In the genomic region with DNA sequence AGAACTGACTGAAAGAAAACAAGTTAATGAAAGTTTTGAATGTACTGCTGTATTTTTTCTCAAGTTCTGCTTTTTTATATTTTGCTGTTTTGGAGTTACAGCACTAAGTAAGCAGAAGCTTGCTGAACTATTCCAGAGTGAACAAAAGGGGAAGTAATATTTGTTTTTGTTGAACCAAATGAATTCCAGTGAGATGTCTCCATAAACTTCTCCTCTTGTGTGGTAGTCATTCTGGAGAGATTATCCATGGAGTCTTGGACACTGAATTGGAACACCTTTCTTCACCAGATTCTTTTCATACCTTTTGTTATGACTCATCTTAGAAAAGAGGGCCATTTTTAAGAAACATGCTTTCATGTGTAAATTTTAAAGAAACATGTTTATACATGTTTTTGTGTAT, we compare ENCODE assay signal across 9 cellular contexts. TPM values are rescaled to one million over a fixed set of nuclear protein-coding genes. Genes with fewer than 3 reads are reported as not detected.
DNase-seq lines count a peak whose midpoint lies in the region; ATAC-seq and TF ChIP-seq lines count a peak whose summit lies in the region.
"Had no signal": no experiment of that assay in that cellular context is flagged by ENCODE, and none has a peak within 500 bp of the region (broad histone marks: within the 10 kb centered on the region; RNA-seq: fewer than 3 reads in every experiment).

No MANE protein-coding gene starts in this region.

- TF ChIP-seq CTCF in AG09319 (IDR thresholded peaks at IDR 0.05; ENCODE audit: low read depth, low read length) (no peak), astrocyte of the cerebellum (IDR thresholded peaks at IDR 0.05; ENCODE audit: low read depth, low read length, missing control alignments) (no peak), esophagus squamous epithelium (IDR thresholded peaks at IDR 0.05) (no peak)

- H3K4me1 ChIP-seq in esophagus squamous epithelium = peaks cover 0 to 4% (median 0%) of the 10 kb centered on the region in 3 donors

- ATAC-seq in HG02678 (IDR thresholded peaks at IDR 0.05; ENCODE audit: unreplicated experiment) = no peak
- ATAC-seq: activated CD8-positive, alpha-beta T cell treated with anti-CD3 and anti-CD28 coated beads, Interleukin-2, amount 10 ng/mL, durations not matched to agents 7 days and 5 days had no signal

- no peaks in the 10 kb centered on the region for H3K27me3 ChIP-seq in esophagus squamous epithelium

- no peak overlapping the region for H3K27ac ChIP-seq in esophagus squamous epithelium

- H3K36me3 ChIP-seq in esophagus squamous epithelium = no peaks in the 10 kb centered on the region

- DNase-seq in AG09319 (ENCODE audit: extremely low read depth, low read depth) = peak; percentile 16
- peak; percentile 46 for DNase-seq in LoVo (ENCODE audit: low spot score)
- peak; percentile 81 for DNase-seq in astrocyte of the cerebellum (ENCODE audit: low read depth)
- DNase-seq in medulla oblongata (ENCODE audit: extremely low spot score) = peak; percentile 47
- no peak for DNase-seq in effector CD4-positive, alpha-beta T cell
- no peak for DNase-seq in esophagus squamous epithelium (lab: John Stamatoyannopoulos, UW)
- no peak for DNase-seq in head of caudate nucleus
- DNase-seq: activated CD8-positive, alpha-beta T cell treated with anti-CD3 and anti-CD28 coated beads, Interleukin-2, amount 10 ng/mL, durations not matched to agents 7 days and 5 days had no signal

- no peak for TF ChIP-seq POLR2A in esophagus squamous epithelium (IDR thresholded peaks at IDR 0.05)

- H3K4me3 ChIP-seq in astrocyte of the cerebellum (ENCODE audit: low read depth, low read length) = no peak overlapping the region
- H3K4me3 ChIP-seq in esophagus squamous epithelium = no peak overlapping the region

- no peaks in the 10 kb centered on the region for H3K9me3 ChIP-seq in esophagus squamous epithelium

- intact Hi-C loops in esophagus squamous epithelium (cut with DNase I) = no loop called here
- intact Hi-C loops in head of caudate nucleus (cut with DNase I) = no loop called here

- in situ Hi-C loops in astrocyte of the cerebellum (cut with HindIII; ENCODE audit: low sequenced_read_pairs) = no loop called here

RNA-seq across cellular contexts. Expression of a gene that starts 8.8 kb away (rescaled TPM):
- not detected for total RNA-seq in esophagus squamous epithelium
- total RNA-seq: activated CD8-positive, alpha-beta T cell treated with anti-CD3 and anti-CD28 coated beads, Interleukin-2, amount 10 ng/mL, durations not matched to agents 7 days and 5 days had no signal

RNA-seq across cellular contexts. Expression of a gene that starts 29.4 kb away (rescaled TPM):
- total RNA-seq in esophagus squamous epithelium = 10 to 100 TPM; 17.4 to 70.4 (median 45.8) TPM

RNA-seq across cellular contexts. Expression of a gene that starts 31.3 kb away (rescaled TPM):
- 10 to 100 TPM; 11.1 to 29.2 (median 22.1) TPM for total RNA-seq in esophagus squamous epithelium

Comparison
In these comparisons a context has a peak if more than half of its experiments do, and no peak if none do; other contexts are left out.
1. DNase-seq: peak in AG09319 (single experiment), LoVo (single experiment), astrocyte of the cerebellum (single experiment) and medulla oblongata (single experiment); none in effector CD4-positive, alpha-beta T cell (single experiment), esophagus squamous epithelium (single experiment) and head of caudate nucleus (0 of 42).